Comparison of ENCODE assay signal across 19 cellular contexts in genomic region chr13:90824027-90824426, GRCh38.
A peak's percentile ranks its signal among the peaks of the same experiment; 100 is the strongest.
DNase-seq lines count a peak whose midpoint lies in the region; ATAC-seq, FAIRE-seq and TF ChIP-seq lines count a peak whose summit lies in the region.
"Had no signal": no experiment of that assay in that cellular context is flagged by ENCODE, and none has a peak within 500 bp of the region (broad histone marks: within the 10 kb centered on the region; RNA-seq: fewer than 3 reads in every experiment).

No MANE protein-coding gene starts in this region.

- no peak for TF ChIP-seq CTCF in foreskin keratinocyte (conservative IDR thresholded peaks at IDR 0.05)

- no peak for ATAC-seq in foreskin keratinocyte
- ATAC-seq: CD8-positive, alpha-beta T cell; GM12878; HepG2 had no signal

- DNase-seq in COR-L47 (lab: John Stamatoyannopoulos, UW) (peak; percentile 5), H54 (ENCODE audit: insufficient read length, low spot score) (no peak), foreskin keratinocyte (peak; percentile 9 to 44), renal cortical epithelial cell (ENCODE audit: low read depth) (peak; percentile 59), AG20443 (ENCODE audit: low spot score) (no peak), NAMALWA (ENCODE audit: low spot score) (no peak), NCI-H146 (lab: John Stamatoyannopoulos, UW) (no peak)
- DNase-seq: 8988T; CD8-positive, alpha-beta T cell; DMS153; DND-41; EL; KBM-7 had no signal

- no peak for TF ChIP-seq POLR2A in H54 (IDR thresholded peaks at IDR 0.05; ENCODE audit: low read depth, low read length)

- H3K27me3 ChIP-seq in foreskin keratinocyte: no peaks in the 10 kb centered on the region
- H3K27me3 ChIP-seq: BLaER1 treated with 17β-estradiol and CSF1 and Interleukin-3, amounts not matched to agents 10 nM and 100 nM had no signal

- no peak overlapping the region for H3K27ac ChIP-seq in foreskin keratinocyte
- H3K27ac ChIP-seq: BLaER1 treated with 17β-estradiol and CSF1 and Interleukin-3, amounts not matched to agents 10 nM and 100 nM; HL-60 had no signal

- H3K4me1 ChIP-seq in foreskin keratinocyte: no peaks in the 10 kb centered on the region
- H3K4me1 ChIP-seq: BLaER1 treated with 17β-estradiol and CSF1 and Interleukin-3, amounts not matched to agents 10 nM and 100 nM; HAP-1 had no signal

- FAIRE-seq in H54 (lab: Jason Lieb, UNC): peak; percentile 57
- FAIRE-seq: GM12878, H1, HepG2 had no signal

Comparison
In these comparisons a context has a peak if more than half of its experiments do, and no peak if none do; other contexts are left out.
1. DNase-seq: peak in COR-L47 (single experiment), foreskin keratinocyte (2 of 2) and renal cortical epithelial cell (single experiment); none in H54 (single experiment), AG20443 (single experiment), NAMALWA (single experiment) and NCI-H146 (single experiment).